In the genomic region with DNA sequence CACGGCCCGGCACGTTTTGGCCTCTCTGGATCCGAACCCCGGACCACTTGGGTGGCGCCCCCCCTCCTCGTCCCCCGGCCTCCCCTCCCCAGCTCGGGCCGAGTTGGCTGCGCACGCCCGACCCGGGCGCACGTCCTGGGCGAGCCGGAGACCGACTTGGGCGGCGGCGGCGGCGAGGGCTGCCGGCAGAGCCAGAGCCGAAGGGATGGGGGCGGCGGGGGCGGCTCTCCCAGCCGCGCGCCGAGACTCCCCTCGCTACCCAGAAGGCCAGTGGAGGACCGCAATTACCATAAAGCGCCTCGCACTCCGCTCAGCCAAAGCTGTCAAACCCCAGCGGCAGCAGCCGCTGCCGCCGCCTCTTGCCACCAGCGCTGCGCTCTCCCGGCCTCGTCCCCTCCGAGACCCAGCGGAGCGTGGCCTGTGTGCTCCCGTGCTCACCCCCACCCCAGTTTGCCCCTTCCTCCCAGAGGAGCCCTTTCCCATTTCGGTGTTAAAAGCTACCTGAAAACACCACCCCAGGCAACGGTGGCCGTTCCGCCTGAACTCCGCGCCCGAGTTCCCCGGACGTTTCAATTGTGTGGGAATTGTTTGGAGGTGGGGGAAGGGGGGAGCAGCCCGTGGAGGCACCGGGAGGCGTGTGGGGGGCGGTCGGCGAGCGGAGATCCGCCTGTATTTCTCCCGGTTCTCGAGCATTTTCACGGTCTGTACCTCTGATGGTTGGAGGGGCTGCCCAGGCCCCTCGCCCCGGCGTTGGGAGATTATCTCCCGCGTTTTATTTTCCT, we compare ENCODE assay signal across 8 cellular contexts. TPM values are rescaled to one million over a fixed set of nuclear protein-coding genes. Genes with fewer than 3 reads are reported as not detected.
DNase-seq lines count a peak whose midpoint lies in the region; ATAC-seq, FAIRE-seq and TF ChIP-seq lines count a peak whose summit lies in the region.

No MANE protein-coding gene starts in this region.

- in situ Hi-C loops in HepG2 (cut with HindIII; ENCODE audit: extremely low pct_ligation_motif_present, low pct_unique_long_range_greater_than_20kb), result no loop called here

- TF ChIP-seq EP300 in HepG2 (IDR thresholded peaks at IDR 0.05; ENCODE audit: low read depth in 2 of 2, low read length in 2 of 2), result no peak
- no peak for TF ChIP-seq EP300 in HepG2 (CRISPR knock-in tag; IDR thresholded peaks at IDR 0.05; ENCODE audit: borderline replicate concordance)

- H3K27me3 Mint-ChIP-seq in stimulated activated naive CD8-positive, alpha-beta T cell treated with anti-CD3 and anti-CD28 coated beads, Interleukin-15, Interleukin-2, amounts not matched to agents 100 ng/mL and 50 ng/mL, for 24 hours, result no peaks in the 10 kb centered on the region

- H3K4me2 ChIP-seq in HepG2 (ENCODE audit: low read depth, low read length), result peak overlapping the region; percentile 73

- H3K27ac ChIP-seq in caudate nucleus (ENCODE audit: low read depth, low read length) (no peak overlapping the region), HepG2 (ENCODE audit: extremely low read length, insufficient read depth, low read length) (peak overlapping the region; percentile 60)

- intact Hi-C loops in HepG2 (cut with micrococcal nuclease; ENCODE audit: unreplicated experiment), result loop anchor here (1.0 to 5.0 kb wide), 2 partner anchors 56 to 86 kb away; no protein-coding TSS in a partner anchor

- H3K27me3 ChIP-seq in HepG2 (ENCODE audit: control insufficient read depth in 1 of 2, insufficient read depth in 2 of 2, low read length in 2 of 2), result no peaks in the 10 kb centered on the region

- CTCF ChIA-PET in HepG2 (lab: Yijun Ruan, JAX; ENCODE audit: low intra/inter-chr PET ratio, low total read pairs), result no interaction called here

- no TSS peak for BruUV-seq in HepG2 (replicated peaks; lab: Mats Ljungman, UMichigan)

- no peaks in the 10 kb centered on the region for H3K9me3 Mint-ChIP-seq in stimulated activated naive CD8-positive, alpha-beta T cell treated with anti-CD3 and anti-CD28 coated beads, Interleukin-15, Interleukin-2, amounts not matched to agents 100 ng/mL and 50 ng/mL, for 24 hours

- 0 out of 4 replicates have a peak, but pooled peaks of 1 of the 2 experiments have one; percentile 25 for TF ChIP-seq POLR2A in HepG2 (IDR thresholded peaks at IDR 0.05; ENCODE audit: insufficient read depth in 1 of 2, low read depth in 2 of 2, low read length in 2 of 2)

- no peaks in the 10 kb centered on the region for H3K36me3 ChIP-seq in HepG2 (replicated peaks in 1 of 2; ENCODE audit: control insufficient read depth in 1 of 2, insufficient read depth in 2 of 2, low read length in 2 of 2)

- H3K4me3 ChIP-seq in HepG2 (replicated peaks in 1 of 3; ENCODE audit: insufficient read depth in 1 of 3, low read depth in 2 of 3, low read length in 3 of 3), result peak overlapping the region; percentile 47 to 75 (median 73); a peak in 5 of 6 replicates

- no CpG with 5 or more reads among the region's 75 CpGs for WGBS in HepG2 (ENCODE audit: low lambda C conversion rate)

- peaks cover 32% of the 10 kb centered on the region for H3K4me1 ChIP-seq in HepG2 (ENCODE audit: insufficient read depth, low read length)

- H3K4me1 Mint-ChIP-seq in stimulated activated naive CD8-positive, alpha-beta T cell treated with anti-CD3 and anti-CD28 coated beads, Interleukin-15, Interleukin-2, amounts not matched to agents 100 ng/mL and 50 ng/mL, for 24 hours (ENCODE audit: low read depth), result peaks cover 29% of the 10 kb centered on the region

- FAIRE-seq in HepG2 (lab: Jason Lieb, UNC), result no peak

- POLR2A ChIA-PET in HepG2 (lab: Yijun Ruan, JAX), result interaction anchor here (0.7 to 4.6 kb wide), 17 partner anchors 9 to 163 kb away, joined by 3 to 41 read pairs (median 5); no protein-coding TSS in a partner anchor

- H3K27ac Mint-ChIP-seq in stimulated activated naive CD8-positive, alpha-beta T cell treated with anti-CD3 and anti-CD28 coated beads, Interleukin-15, Interleukin-2, amounts not matched to agents 100 ng/mL and 50 ng/mL, for 24 hours, result peak overlapping the region; percentile 55

- peaks cover 30% of the 10 kb centered on the region for H3K79me2 ChIP-seq in HepG2 (ENCODE audit: insufficient read depth, low read length)

- peak; percentile 37 for DNase-seq in SIG-M5 treated with dmso at 0.1 percent for 504 hours (lab: John Stamatoyannopoulos, UW; ENCODE audit: unreplicated experiment)
- no peak for DNase-seq in SIG-M5 (lab: John Stamatoyannopoulos, UW)
- peak; percentile 61 for DNase-seq in HT1080 (ENCODE audit: low read depth)
- DNase-seq in SW 1271 (lab: John Stamatoyannopoulos, UW), result peak; percentile 1 to 17
- peak in 40 of 61 donors; percentile 10 to 82 (median 44) for DNase-seq in caudate nucleus (lab: John Stamatoyannopoulos, UW)
- DNase-seq in HepG2 (ENCODE audit: low spot score), result no peak
- no peak for DNase-seq in germinal center (ENCODE audit: low spot score)

- H3K9ac ChIP-seq in HepG2 (ENCODE audit: insufficient read depth, low read depth, low read length), result peak overlapping the region; percentile 49

- H2AFZ ChIP-seq in HepG2 (ENCODE audit: low read length), result no peak overlapping the region

- peaks cover 21% of the 10 kb centered on the region for H4K20me1 ChIP-seq in HepG2 (ENCODE audit: insufficient read depth, low read length)

- ATAC-seq in HepG2, result peak; percentile 58

- TF ChIP-seq RAD21 in HepG2 (CRISPR knock-in tag; IDR thresholded peaks at IDR 0.05), result no peak

- no peak for TF ChIP-seq CTCF in HepG2 (CRISPR knock-in tag; IDR thresholded peaks at IDR 0.05)

- H3K9me3 ChIP-seq in HepG2 (ENCODE audit: low read length), result no peaks in the 10 kb centered on the region

- H3K4me3 Mint-ChIP-seq in stimulated activated naive CD8-positive, alpha-beta T cell treated with anti-CD3 and anti-CD28 coated beads, Interleukin-15, Interleukin-2, amounts not matched to agents 100 ng/mL and 50 ng/mL, for 24 hours, result peak overlapping the region; percentile 77

- no peaks in the 10 kb centered on the region for H3K36me3 Mint-ChIP-seq in stimulated activated naive CD8-positive, alpha-beta T cell treated with anti-CD3 and anti-CD28 coated beads, Interleukin-15, Interleukin-2, amounts not matched to agents 100 ng/mL and 50 ng/mL, for 24 hours (ENCODE audit: low read depth)

TF ChIP-seq in HepG2, 621 proteins besides CTCF, POLR2A, EP300 and RAD21 (continues in another document):
- TF ChIP-seq CBX5 (CRISPR knock-in tag; IDR thresholded peaks at IDR 0.05; ENCODE audit: borderline replicate concordance) (no peak), HMG20A (CRISPR knock-in tag; IDR thresholded peaks at IDR 0.05; ENCODE audit: borderline replicate concordance) (no peak), AGO2 (optimal IDR thresholded peaks at IDR 0.05; ENCODE audit: low read depth, low read length) (peak; percentile 56), ZNF597 (CRISPR knock-in tag; IDR thresholded peaks at IDR 0.05) (no peak), ZNF724P (CRISPR knock-in tag; IDR thresholded peaks at IDR 0.05; ENCODE audit: borderline replicate concordance) (no peak), NR0B2 (CRISPR knock-in tag; IDR thresholded peaks at IDR 0.05) (no peak), HNRNPLL (IDR thresholded peaks at IDR 0.05; ENCODE audit: low read depth, low read length, poor library complexity, severe bottlenecking) (peak; percentile 73), CENPX (CRISPR knock-in tag; IDR thresholded peaks at IDR 0.05) (no peak), ZNF260 (CRISPR knock-in tag; IDR thresholded peaks at IDR 0.05; ENCODE audit: borderline replicate concordance, low read depth) (no peak), NFKBIZ (CRISPR knock-in tag; IDR thresholded peaks at IDR 0.05) (no peak), GATA4 (IDR thresholded peaks at IDR 0.05; ENCODE audit: borderline replicate concordance, low read depth) (no peak)

RNA-seq across cellular contexts. Expression of gene BCOR, which starts 0.7 kb away (rescaled TPM):
- total RNA-seq in HT1080 (2014; rRNA removed; shearing (Covaris generic)), result 14.8 and 17.5 TPM in 2 replicates
- 11.1 and 13.6 TPM in 2 replicates for polyA plus RNA-seq in HT1080 (2015; cell fraction: cytosol; rRNA removed)
- polyA plus RNA-seq in HT1080 (2015; cell fraction: nucleus; rRNA removed), result 29.1 and 35.5 TPM in 2 replicates
- total RNA-seq in HepG2 (2016; rRNA removed; fragmentation: Illumina TruSeq; extraction: Trizol), result 15.2 and 18.6 TPM in 2 replicates
- 3.2 and 4.8 TPM in 2 replicates for total RNA-seq in HepG2 (2016; cell fraction: cytosol; rRNA removed; fragmentation: Illumina TruSeq; extraction: Trizol; ENCODE audit: low read depth)
- total RNA-seq in HepG2 (2016; cell fraction: insoluble cytoplasmic fraction; rRNA removed; fragmentation: Illumina TruSeq; extraction: Trizol), result 13.9 and 15.9 TPM in 2 replicates
- 7.4 and 7.6 TPM in 2 replicates for total RNA-seq in HepG2 (2016; cell fraction: membrane; rRNA removed; fragmentation: Illumina TruSeq; extraction: Trizol)
- 18.8 and 25.8 TPM in 2 replicates for total RNA-seq in HepG2 (2016; cell fraction: nucleus; rRNA removed; fragmentation: Illumina TruSeq; extraction: Trizol)
- 14.3 and 15.2 TPM in 2 replicates for polyA plus RNA-seq in HepG2 (2011; rRNA removed)
- 11.5 and 13.8 TPM in 2 replicates for polyA plus RNA-seq in HepG2 (2011; cell fraction: cytosol; rRNA removed)
- 30.4 and 30.6 TPM in 2 replicates for polyA plus RNA-seq in HepG2 (2011; cell fraction: nucleus; rRNA removed)
- polyA plus RNA-seq in HepG2 (2012), result 27.3 and 29.3 TPM in 2 replicates
- polyA plus RNA-seq in HepG2 (2016; cell fraction: cytosol; fragmentation: Illumina TruSeq; extraction: Trizol; ENCODE audit: low read depth), result 1.2 and 1.3 TPM in 2 replicates
- 17.4 and 18.4 TPM in 2 replicates for polyA plus RNA-seq in HepG2 (2016; cell fraction: insoluble cytoplasmic fraction; fragmentation: Illumina TruSeq; extraction: Trizol; ENCODE audit: low read depth)
- 1.3 and 1.9 TPM in 2 replicates for polyA plus RNA-seq in HepG2 (2016; cell fraction: membrane; fragmentation: Illumina TruSeq; extraction: Trizol; ENCODE audit: low read depth)
- 27.4 and 28.9 TPM in 2 replicates for polyA plus RNA-seq in HepG2 (2016; cell fraction: nucleus; fragmentation: Illumina TruSeq; extraction: Trizol; ENCODE audit: insufficient read depth, low read depth)
- polyA minus RNA-seq in HepG2 (2011; rRNA and poly(A)+ RNA removed; ENCODE audit: low replicate concordance), result 18.3 and 32.5 TPM in 2 replicates
- polyA minus RNA-seq in HepG2 (2011; cell fraction: cytosol; rRNA and poly(A)+ RNA removed), result 40.3 and 40.4 TPM in 2 replicates
- polyA minus RNA-seq in HepG2 (2011; cell fraction: nucleus; rRNA and poly(A)+ RNA removed), result 31.8 TPM in 2 replicates

Comparison
In these comparisons a context has a peak if more than half of its experiments do, and no peak if none do; other contexts are left out.
1. DNase-seq: peak in SIG-M5 treated with dmso at 0.1 percent for 504 hours (single experiment), HT1080 (single experiment), SW 1271 (2 of 2) and caudate nucleus (40 of 61); none in SIG-M5 (single experiment), HepG2 (single experiment) and germinal center (single experiment).